In genomic region chr11:15216678-15217077, GRCh38 we compare ENCODE assay signal across 10 cellular contexts.
DNase-seq lines count a peak whose midpoint lies in the region; ATAC-seq, FAIRE-seq and TF ChIP-seq lines count a peak whose summit lies in the region.
"Had no signal": no experiment of that assay in that cellular context is flagged by ENCODE, and none has a peak within 500 bp of the region (broad histone marks: within the 10 kb centered on the region; RNA-seq: fewer than 3 reads in every experiment).

No MANE protein-coding gene starts in this region.

- H3K4me3 ChIP-seq in GM12878: no peak overlapping the region
- H3K4me3 ChIP-seq in smooth muscle cell: no peak overlapping the region
- H3K4me3 ChIP-seq: BLaER1 treated with 17β-estradiol and CSF1 and Interleukin-3, amounts not matched to agents 10 nM and 100 nM had no signal

- POLR2A ChIA-PET in GM12878 (lab: Charles Lee): no interaction called here

- CTCF ChIA-PET in GM12878 (lab: Yijun Ruan, JAX): interaction anchor here (1.0 to 1.5 kb wide), 4 partner anchors 8 to 117 kb away, joined by 3 to 4 read pairs (median 4); no protein-coding TSS in a partner anchor

- intact Hi-C loops in activated CD4-positive, alpha-beta T cell treated with anti-CD3 and anti-CD28 coated beads, Interleukin-2, amount 10 ng/mL, durations not matched to agents 24 days and 14 days (cut with micrococcal nuclease): no loop called here
- intact Hi-C loops in GM12878 (cut with micrococcal nuclease; ENCODE audit: unreplicated experiment): no loop called here

- H3K27ac Mint-ChIP-seq in activated CD4-positive, alpha-beta T cell treated with anti-CD3 and anti-CD28 coated beads, Interleukin-2, amount 10 ng/mL, durations not matched to agents 24 days and 14 days: no peak overlapping the region
- no peak overlapping the region for H3K27ac Mint-ChIP-seq in activated T-helper 17 cell treated with anti-CD3 and anti-CD28 coated beads, Interleukin-2, amount 50 U/mL, for 72 hours
- H3K27ac Mint-ChIP-seq: activated naive CD8-positive, alpha-beta T cell had no signal

- H3K79me2 ChIP-seq in GM12878 (ENCODE audit: control insufficient read depth, insufficient read depth, low read length) (no peaks in the 10 kb centered on the region), smooth muscle cell (ENCODE audit: low read depth) (no peaks in the 10 kb centered on the region)

- ATAC-seq in HG03354 (IDR thresholded peaks at IDR 0.05; ENCODE audit: poor library complexity, severe bottlenecking, unreplicated experiment) (peak; percentile 66), GM12878 (peak; percentile 74)
- ATAC-seq in activated T-helper 17 cell treated with anti-CD3 and anti-CD28 coated beads, Interleukin-2, amount 50 U/mL, for 72 hours (replicated peaks): no peak

- no peaks in the 10 kb centered on the region for H3F3A ChIP-seq in smooth muscle cell (ENCODE audit: low read depth)

- H3K9ac ChIP-seq in GM12878 (ENCODE audit: control insufficient read depth, insufficient read depth, low read length) (no peak overlapping the region), smooth muscle cell (ENCODE audit: low read depth) (no peak overlapping the region)
- H3K9ac ChIP-seq: BLaER1 treated with 17β-estradiol and CSF1 and Interleukin-3, amounts not matched to agents 10 nM and 100 nM had no signal

- FAIRE-seq in GM12878 (lab: Jason Lieb, UNC): no peak

- no peak overlapping the region for H3K27ac ChIP-seq in GM12878 (ENCODE audit: control insufficient read depth, insufficient read depth)
- no peak overlapping the region for H3K27ac ChIP-seq in smooth muscle cell (ENCODE audit: low read depth)
- H3K27ac ChIP-seq: BLaER1 treated with 17β-estradiol and CSF1 and Interleukin-3, amounts not matched to agents 10 nM and 100 nM had no signal

- H3K27me3 ChIP-seq in GM12878 (replicated peaks in 1 of 2; ENCODE audit: control insufficient read depth in 2 of 2, insufficient read depth in 2 of 2, low read length in 1 of 2) (no peaks in the 10 kb centered on the region), smooth muscle cell (ENCODE audit: low read depth) (no peaks in the 10 kb centered on the region)
- H3K27me3 ChIP-seq: BLaER1 treated with 17β-estradiol and CSF1 and Interleukin-3, amounts not matched to agents 10 nM and 100 nM had no signal

- no peaks in the 10 kb centered on the region for H3K9me3 ChIP-seq in GM12878 (replicated peaks; ENCODE audit: control insufficient read depth, insufficient read depth, low read length)
- no peaks in the 10 kb centered on the region for H3K9me3 ChIP-seq in smooth muscle cell (replicated peaks; ENCODE audit: low read depth)
- H3K9me3 ChIP-seq: BLaER1 treated with 17β-estradiol and CSF1 and Interleukin-3, amounts not matched to agents 10 nM and 100 nM had no signal

- TF ChIP-seq POLR2A in GM12878 (IDR thresholded peaks at IDR 0.05; ENCODE audit: low read depth, low read length): no peak

- H3K4me2 ChIP-seq in GM12878 (ENCODE audit: control insufficient read depth, insufficient read depth) (no peak overlapping the region), smooth muscle cell (no peak overlapping the region)
- H3K4me2 ChIP-seq: BLaER1 treated with 17β-estradiol and CSF1 and Interleukin-3, amounts not matched to agents 10 nM and 100 nM had no signal

- in situ Hi-C loops in GM12878 (cut with MboI): no loop called here

- TF ChIP-seq EP300 in GM12878 (IDR thresholded peaks at IDR 0.05; ENCODE audit: borderline replicate concordance in 1 of 2, control insufficient read depth in 1 of 2, low read depth in 2 of 2, low read length in 2 of 2): no peak

- no peak overlapping the region for H2AFZ ChIP-seq in GM12878 (ENCODE audit: control insufficient read depth, low read depth, low read length)
- H2AFZ ChIP-seq in smooth muscle cell (ENCODE audit: low read depth): no peak overlapping the region

- no peaks in the 10 kb centered on the region for H3K36me3 ChIP-seq in GM12878 (ENCODE audit: control insufficient read depth in 2 of 2, insufficient read depth in 2 of 2, low read length in 1 of 2)
- no peaks in the 10 kb centered on the region for H3K36me3 ChIP-seq in smooth muscle cell (ENCODE audit: low read depth)
- H3K36me3 ChIP-seq: BLaER1 treated with 17β-estradiol and CSF1 and Interleukin-3, amounts not matched to agents 10 nM and 100 nM had no signal

- no TSS peak for BruUV-seq in GM12878 (replicated peaks; lab: Mats Ljungman, UMichigan)

- 0 out of 2 replicates have a peak, but pooled peaks have one; percentile 18 for TF ChIP-seq RAD21 in GM12878 (IDR thresholded peaks at IDR 0.05; ENCODE audit: insufficient read depth, low read depth, low read length)

- no peaks in the 10 kb centered on the region for H3K9me3 Mint-ChIP-seq in activated CD4-positive, alpha-beta T cell treated with anti-CD3 and anti-CD28 coated beads, Interleukin-2, amount 10 ng/mL, durations not matched to agents 24 days and 14 days
- no peaks in the 10 kb centered on the region for H3K9me3 Mint-ChIP-seq in activated T-helper 17 cell treated with anti-CD3 and anti-CD28 coated beads, Interleukin-2, amount 50 U/mL, for 72 hours

- peak; percentile 42 to 61 (median 49); a peak in 5 of 6 replicates for TF ChIP-seq CTCF in GM12878 (IDR thresholded peaks at IDR 0.05 in 2 of 3, conservative IDR thresholded peaks at IDR 0.05 in 1 of 3; ENCODE audit: control insufficient read depth in 2 of 3, extremely low read depth in 1 of 3, insufficient read depth in 1 of 3, low read depth in 3 of 3, low read length in 3 of 3)
- TF ChIP-seq CTCF in smooth muscle cell (IDR thresholded peaks at IDR 0.05; ENCODE audit: borderline replicate concordance, insufficient read depth, poor library complexity, severe bottlenecking): peak; percentile 23

- H3K27me3 Mint-ChIP-seq in activated CD4-positive, alpha-beta T cell treated with anti-CD3 and anti-CD28 coated beads, Interleukin-2, amount 10 ng/mL, durations not matched to agents 24 days and 14 days: no peaks in the 10 kb centered on the region
- no peaks in the 10 kb centered on the region for H3K27me3 Mint-ChIP-seq in activated T-helper 17 cell treated with anti-CD3 and anti-CD28 coated beads, Interleukin-2, amount 50 U/mL, for 72 hours
- H3K27me3 Mint-ChIP-seq: activated naive CD8-positive, alpha-beta T cell had no signal

- DNase-seq in activated CD4-positive, alpha-beta T cell treated with anti-CD3 and anti-CD28 coated beads for 48 hours: peak; percentile 6
- no peak for DNase-seq in activated CD4-positive, alpha-beta T cell treated with anti-CD3 and anti-CD28 coated beads, Interleukin-2, amount 10 ng/mL, durations not matched to agents 24 days and 14 days
- DNase-seq in GM12878 (ENCODE audit: low read depth, low spot score) (no peak), smooth muscle cell (lab: John Stamatoyannopoulos, UW; ENCODE audit: unreplicated experiment) (no peak), NCI-H2081 treated with DMSO at 0.1 percent for 48 hours (lab: John Stamatoyannopoulos, UW) (no peak), globus pallidus (ENCODE audit: low spot score) (no peak)

- no peaks in the 10 kb centered on the region for H4K20me1 ChIP-seq in GM12878 (ENCODE audit: control insufficient read depth, insufficient read depth)
- no peaks in the 10 kb centered on the region for H4K20me1 ChIP-seq in smooth muscle cell (ENCODE audit: low read depth)
- H4K20me1 ChIP-seq: BLaER1 treated with 17β-estradiol and CSF1 and Interleukin-3, amounts not matched to agents 10 nM and 100 nM had no signal

- no peaks in the 10 kb centered on the region for H3K4me1 ChIP-seq in GM12878 (ENCODE audit: control insufficient read depth, insufficient read depth, low read length)
- no peaks in the 10 kb centered on the region for H3K4me1 ChIP-seq in smooth muscle cell (ENCODE audit: low read depth)

- H3K4me3 Mint-ChIP-seq in activated CD4-positive, alpha-beta T cell treated with anti-CD3 and anti-CD28 coated beads, Interleukin-2, amount 10 ng/mL, durations not matched to agents 24 days and 14 days: no peak overlapping the region
- no peak overlapping the region for H3K4me3 Mint-ChIP-seq in activated T-helper 17 cell treated with anti-CD3 and anti-CD28 coated beads, Interleukin-2, amount 50 U/mL, for 72 hours
- H3K4me3 Mint-ChIP-seq: activated naive CD8-positive, alpha-beta T cell had no signal

- no peaks in the 10 kb centered on the region for H3K36me3 Mint-ChIP-seq in activated CD4-positive, alpha-beta T cell treated with anti-CD3 and anti-CD28 coated beads, Interleukin-2, amount 10 ng/mL, durations not matched to agents 24 days and 14 days (ENCODE audit: low read depth)
- H3K36me3 Mint-ChIP-seq in activated T-helper 17 cell treated with anti-CD3 and anti-CD28 coated beads, Interleukin-2, amount 50 U/mL, for 72 hours (ENCODE audit: low read depth): no peaks in the 10 kb centered on the region
- H3K36me3 Mint-ChIP-seq: activated naive CD8-positive, alpha-beta T cell had no signal

- no peaks in the 10 kb centered on the region for H3K4me1 Mint-ChIP-seq in activated CD4-positive, alpha-beta T cell treated with anti-CD3 and anti-CD28 coated beads, Interleukin-2, amount 10 ng/mL, durations not matched to agents 24 days and 14 days
- no peaks in the 10 kb centered on the region for H3K4me1 Mint-ChIP-seq in activated T-helper 17 cell treated with anti-CD3 and anti-CD28 coated beads, Interleukin-2, amount 50 U/mL, for 72 hours

- RAD21 ChIA-PET in GM12878 (lab: Charles Lee; ENCODE audit: unreplicated experiment): no interaction called here

- SMC1A ChIA-PET in GM12878 (lab: Charles Lee; ENCODE audit: uncharacterized antibody, unreplicated experiment): interaction anchor here (0.7 to 0.9 kb wide), 2 partner anchors 10 to 19 kb away, joined by 3 to 5 read pairs; no protein-coding TSS in a partner anchor
